Comparison of ENCODE assay signal across 1 cellular context in genomic region chr1:218472885-218473284, GRCh38.
TF ChIP-seq lines count a peak whose summit lies in the region.

No MANE protein-coding gene starts in this region.

TF ChIP-seq in A549, 52 proteins besides CTCF, POLR2A, EP300 and RAD21 (continued from another document):
- TF ChIP-seq ZSCAN20 (CRISPR knock-in tag; IDR thresholded peaks at IDR 0.05): no peak
- no peak for TF ChIP-seq RARB (CRISPR knock-in tag; IDR thresholded peaks at IDR 0.05)
